ENCODE assay signal across 8 cellular contexts in the genomic region with DNA sequence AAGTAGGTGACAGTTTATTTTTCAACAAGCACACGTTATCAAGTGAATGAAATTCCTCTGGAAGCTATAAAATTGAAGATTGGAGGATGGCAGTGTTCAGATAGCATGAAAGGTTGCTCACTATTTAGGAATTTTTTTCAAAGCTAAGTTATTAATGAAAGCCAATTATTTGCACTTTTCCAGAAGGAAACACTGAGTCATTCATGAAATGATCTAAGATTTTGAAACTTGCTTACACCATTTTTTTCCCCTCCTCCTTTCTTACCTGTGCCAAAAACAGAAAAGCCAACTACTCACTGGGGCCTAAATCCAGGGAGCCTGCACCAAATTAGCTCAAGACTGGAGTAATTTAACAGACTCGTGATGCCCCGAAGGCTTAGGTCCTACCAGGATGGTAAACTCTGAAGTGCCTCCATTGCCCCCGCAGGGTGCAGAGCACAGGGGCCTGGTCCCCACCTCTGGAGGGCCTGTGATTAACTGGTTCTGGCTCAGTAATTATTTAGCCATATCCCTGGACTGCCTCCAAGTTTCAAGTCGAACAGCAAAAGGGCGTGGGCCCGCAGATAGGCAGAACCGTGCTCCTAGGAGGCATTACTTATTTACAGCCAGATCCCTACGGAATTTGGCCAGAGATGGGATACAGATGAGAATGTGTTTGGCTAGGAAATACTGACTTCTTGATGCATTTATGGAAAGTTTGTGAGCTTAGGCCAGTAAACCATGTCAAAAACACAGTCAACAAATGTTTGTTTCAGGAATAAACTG. TPM values are rescaled to one million over a fixed set of nuclear protein-coding genes. Genes with fewer than 3 reads are reported as not detected.
DNase-seq lines count a peak whose midpoint lies in the region; ATAC-seq, FAIRE-seq and TF ChIP-seq lines count a peak whose summit lies in the region.

No MANE protein-coding gene starts in this region.

- intact Hi-C loops in activated naive CD4-positive, alpha-beta T cell treated with anti-CD3 and anti-CD28 coated beads for 36 hours (cut with micrococcal nuclease): loop anchor here (2.0 to 5.0 kb wide), 2 partner anchors 27 to 41 kb away; no protein-coding TSS in a partner anchor

- H3K9me1 ChIP-seq in keratinocyte (ENCODE audit: control insufficient read depth, extremely low read depth, insufficient read depth, low read length): no peaks in the 10 kb centered on the region

- no peaks in the 10 kb centered on the region for H3K27me3 ChIP-seq in keratinocyte (ENCODE audit: control insufficient read depth, extremely low read depth, insufficient read depth, low read length)

- no peaks in the 10 kb centered on the region for H4K20me1 ChIP-seq in keratinocyte (ENCODE audit: control insufficient read depth, extremely low read depth, insufficient read depth, low read length)

- H3K9ac ChIP-seq in keratinocyte (ENCODE audit: control insufficient read depth, extremely low read depth, insufficient read depth, low read length): peak overlapping the region; percentile 87

- peak; percentile 39 for ATAC-seq in stimulated activated memory B cell treated with anti-CD40 and anti-IgM and Interleukin-4, amounts not matched to agents 10 μg/mL and 1 μg/mL and 100 μg/mL, for 72 hours

- H3K9me3 ChIP-seq in keratinocyte (ENCODE audit: control insufficient read depth, low read depth, low read length): no peaks in the 10 kb centered on the region

- H3K36me3 Mint-ChIP-seq in activated naive CD4-positive, alpha-beta T cell treated with anti-CD3 and anti-CD28 coated beads for 36 hours (ENCODE audit: low read depth): no peaks in the 10 kb centered on the region
- H3K36me3 Mint-ChIP-seq in stimulated activated memory B cell treated with anti-CD40 and anti-IgM and Interleukin-4, amounts not matched to agents 10 μg/mL and 1 μg/mL and 100 μg/mL, for 72 hours: no peaks in the 10 kb centered on the region

- no peak overlapping the region for H3K4me3 Mint-ChIP-seq in activated naive CD4-positive, alpha-beta T cell treated with anti-CD3 and anti-CD28 coated beads for 36 hours
- H3K4me3 Mint-ChIP-seq in stimulated activated memory B cell treated with anti-CD40 and anti-IgM and Interleukin-4, amounts not matched to agents 10 μg/mL and 1 μg/mL and 100 μg/mL, for 72 hours: no peak overlapping the region

- H3K27me3 Mint-ChIP-seq in activated naive CD4-positive, alpha-beta T cell treated with anti-CD3 and anti-CD28 coated beads for 36 hours (ENCODE audit: low read depth): no peaks in the 10 kb centered on the region
- H3K27me3 Mint-ChIP-seq in stimulated activated memory B cell treated with anti-CD40 and anti-IgM and Interleukin-4, amounts not matched to agents 10 μg/mL and 1 μg/mL and 100 μg/mL, for 72 hours: no peaks in the 10 kb centered on the region

- no peak overlapping the region for H3K4me3 ChIP-seq in keratinocyte (ENCODE audit: control insufficient read depth in 2 of 3, extremely low read depth in 1 of 3, insufficient read depth in 2 of 3, low read depth in 1 of 3, low read length in 3 of 3)

- H3K79me2 ChIP-seq in keratinocyte (ENCODE audit: control insufficient read depth, insufficient read depth, low read length): no peaks in the 10 kb centered on the region

- H3K27ac ChIP-seq in keratinocyte (ENCODE audit: control insufficient read depth, insufficient read depth, low read length): peak overlapping the region; percentile 91

- peaks cover 38% of the 10 kb centered on the region for H3K4me1 Mint-ChIP-seq in activated naive CD4-positive, alpha-beta T cell treated with anti-CD3 and anti-CD28 coated beads for 36 hours (ENCODE audit: low read depth)
- peaks cover 39% of the 10 kb centered on the region for H3K4me1 Mint-ChIP-seq in stimulated activated memory B cell treated with anti-CD40 and anti-IgM and Interleukin-4, amounts not matched to agents 10 μg/mL and 1 μg/mL and 100 μg/mL, for 72 hours

- no peaks in the 10 kb centered on the region for H3K36me3 ChIP-seq in keratinocyte (ENCODE audit: control insufficient read depth in 2 of 2, extremely low read depth in 1 of 2, insufficient read depth in 2 of 2, low read length in 2 of 2)

- TF ChIP-seq CTCF in keratinocyte (optimal IDR thresholded peaks at IDR 0.05 in 1 of 3, IDR thresholded peaks at IDR 0.05 in 1 of 3, conservative IDR thresholded peaks at IDR 0.05 in 1 of 3; ENCODE audit: extremely low read depth in 1 of 3, insufficient read depth in 2 of 3, low read length in 3 of 3): no peak

- peak; percentile 70 for FAIRE-seq in keratinocyte (lab: Jason Lieb, UNC)

- H3K4me1 ChIP-seq in keratinocyte (ENCODE audit: control insufficient read depth, extremely low read depth, insufficient read depth, low read length): peaks cover 26% of the 10 kb centered on the region

- peak overlapping the region; percentile 94 for H3K4me2 ChIP-seq in keratinocyte (ENCODE audit: control insufficient read depth, extremely low read depth, insufficient read depth, low read depth, low read length)

- peak; percentile 30 for DNase-seq in activated naive CD4-positive, alpha-beta T cell treated with anti-CD3 and anti-CD28 coated beads for 36 hours
- no peak for DNase-seq in activated naive CD4-positive, alpha-beta T cell treated with anti-CD3 and anti-CD28 coated beads, Interleukin-2, amount 50 U/mL, for 16 hours
- peak; percentile 77 to 79 for DNase-seq in NCI-H446 (lab: John Stamatoyannopoulos, UW)
- DNase-seq in astrocyte of the hippocampus (ENCODE audit: low read depth, low spot score): peak; percentile 79
- DNase-seq in keratinocyte (ENCODE audit: low read depth, low spot score): peak; percentile 78
- DNase-seq in activated CD4-positive, alpha-beta T cell treated with anti-CD3 and anti-CD28 coated beads, Interleukin-2, amount 50 U/mL, for 4 hours: no peak
- no peak for DNase-seq in 8988T

- H3K9me3 Mint-ChIP-seq in activated naive CD4-positive, alpha-beta T cell treated with anti-CD3 and anti-CD28 coated beads for 36 hours: no peaks in the 10 kb centered on the region
- no peaks in the 10 kb centered on the region for H3K9me3 Mint-ChIP-seq in stimulated activated memory B cell treated with anti-CD40 and anti-IgM and Interleukin-4, amounts not matched to agents 10 μg/mL and 1 μg/mL and 100 μg/mL, for 72 hours

- dilution Hi-C loops in keratinocyte (cut with MboI; ENCODE audit: extremely low pct_ligation_motif_present, low sequenced_read_pairs): no loop called here

- H2AFZ ChIP-seq in keratinocyte (ENCODE audit: control insufficient read depth, low read length): peak overlapping the region; percentile 55

- CTCF ChIA-PET in activated naive CD4-positive, alpha-beta T cell treated with anti-CD3 and anti-CD28 coated beads for 36 hours (lab: Charles Lee): interaction anchor here (0.9 to 1.8 kb wide), 5 partner anchors 8 to 278 kb away, joined by 3 to 6 read pairs (median 3); no protein-coding TSS in a partner anchor

- peak overlapping the region; percentile 92 for H3K27ac Mint-ChIP-seq in activated naive CD4-positive, alpha-beta T cell treated with anti-CD3 and anti-CD28 coated beads for 36 hours
- peak overlapping the region; percentile 94 for H3K27ac Mint-ChIP-seq in stimulated activated memory B cell treated with anti-CD40 and anti-IgM and Interleukin-4, amounts not matched to agents 10 μg/mL and 1 μg/mL and 100 μg/mL, for 72 hours

RNA-seq across cellular contexts. Expression of gene ZNF217, which starts 28.0 kb away (rescaled TPM):
- total RNA-seq in activated naive CD4-positive, alpha-beta T cell treated with anti-CD3 and anti-CD28 coated beads for 36 hours: 10 to 100 TPM; 37.2 to 38.3 TPM
- polyA plus RNA-seq in keratinocyte: 16.9 to 19.1 TPM (median 17.3 TPM) in 3 replicates
- polyA plus RNA-seq in keratinocyte (2011; ENCODE audit: low read depth): 13.1 TPM
- 7.4 and 10.7 TPM in 2 replicates for polyA plus RNA-seq in keratinocyte (2011; cell fraction: cytosol; rRNA removed)
- 25.3 and 32.5 TPM in 2 replicates for polyA plus RNA-seq in keratinocyte (2011; cell fraction: nucleus; rRNA removed)
- 23.6 and 26.4 TPM in 2 replicates for polyA plus RNA-seq in keratinocyte (2012; ENCODE audit: low replicate concordance)
- polyA minus RNA-seq in keratinocyte: 33.8 to 58.6 TPM (median 48.4 TPM) in 3 replicates
- polyA minus RNA-seq in keratinocyte (2011; cell fraction: cytosol; rRNA and poly(A)+ RNA removed): 14.0 TPM
- 53.1 and 94.6 TPM in 2 replicates for polyA minus RNA-seq in keratinocyte (2011; cell fraction: nucleus; rRNA and poly(A)+ RNA removed)

Comparison
In these comparisons a context has a peak if more than half of its experiments do, and no peak if none do; other contexts are left out.
1. DNase-seq: peak in activated naive CD4-positive, alpha-beta T cell treated with anti-CD3 and anti-CD28 coated beads for 36 hours (single experiment), NCI-H446 (2 of 2), astrocyte of the hippocampus (single experiment) and keratinocyte (single experiment); none in activated naive CD4-positive, alpha-beta T cell treated with anti-CD3 and anti-CD28 coated beads, Interleukin-2, amount 50 U/mL, for 16 hours (single experiment), activated CD4-positive, alpha-beta T cell treated with anti-CD3 and anti-CD28 coated beads, Interleukin-2, amount 50 U/mL, for 4 hours (0 of 2) and 8988T (single experiment).